In genomic region chr18:79504495-79504894, GRCh38 we compare ENCODE assay signal across 8 cellular contexts.
DNase-seq lines count a peak whose midpoint lies in the region; ATAC-seq lines count a peak whose summit lies in the region.
"Not testable (repeated sequence)": the region's sequence is repeated elsewhere in the genome, so short reads cannot be mapped to it uniquely, and the experiment has no call there.

No MANE protein-coding gene starts in this region.

- H3K4me3 ChIP-seq in BLaER1 treated with 17β-estradiol and CSF1 and Interleukin-3, amounts not matched to agents 10 nM and 100 nM = not testable (repeated sequence)

- not testable (repeated sequence) for H3K27me3 Mint-ChIP-seq in T-helper 17 cell; activated T-cell treated with anti-CD3 and anti-CD28 coated beads, Interleukin-2, amount 50 U/mL, for 24 hours; activated naive CD8-positive, alpha-beta T cell; effector memory CD8-positive, alpha-beta T cell; naive B cell

- peak overlapping the region; percentile 90 for H3K27ac Mint-ChIP-seq in T-helper 17 cell
- peak overlapping the region; percentile 72 for H3K27ac Mint-ChIP-seq in activated T-cell treated with anti-CD3 and anti-CD28 coated beads, Interleukin-2, amount 50 U/mL, for 24 hours
- H3K27ac Mint-ChIP-seq in activated naive CD8-positive, alpha-beta T cell = peak overlapping the region; percentile 85
- peak overlapping the region; percentile 86 to 89 for H3K27ac Mint-ChIP-seq in effector memory CD8-positive, alpha-beta T cell
- H3K27ac Mint-ChIP-seq in naive B cell = peak overlapping the region in 4 of 6 donors; percentile 58 to 84 (median 70)

- H3K36me3 Mint-ChIP-seq in T-helper 17 cell (ENCODE audit: low read depth); effector memory CD8-positive, alpha-beta T cell (ENCODE audit: insufficient read depth): not testable (repeated sequence)
- H3K36me3 Mint-ChIP-seq in activated T-cell treated with anti-CD3 and anti-CD28 coated beads, Interleukin-2, amount 50 U/mL, for 24 hours (ENCODE audit: low read depth) = peaks cover 53% of the 10 kb centered on the region
- peaks cover 13% of the 10 kb centered on the region for H3K36me3 Mint-ChIP-seq in activated naive CD8-positive, alpha-beta T cell
- peaks cover 9 to 15% of the 10 kb centered on the region in 2 donors for H3K36me3 Mint-ChIP-seq in naive B cell

- peak in 1 of 3 donors; percentile 3 for DNase-seq in T-helper 17 cell
- not testable (repeated sequence) for DNase-seq in activated T-cell treated with anti-CD3 and anti-CD28 coated beads, Interleukin-2, amount 50 U/mL, for 24 hours; effector memory CD8-positive, alpha-beta T cell; naive B cell
- peak; percentile 39 for DNase-seq in stimulated activated CD4-positive, alpha-beta T cell treated with anti-CD3 and anti-CD28 coated beads, Interleukin-1b, Interleukin-23, amount 100 ng/mL, for 48 hours

- not testable (repeated sequence) for H3K36me3 ChIP-seq in BLaER1 treated with 17β-estradiol and CSF1 and Interleukin-3, amounts not matched to agents 10 nM and 100 nM; KOPT-K1 (ENCODE audit: insufficient read depth, low read length)

- peaks cover 11 to 16% (median 14%) of the 10 kb centered on the region in 11 experiments; a peak in 21 of 22 replicates for H3K9me3 ChIP-seq in BLaER1 treated with 17β-estradiol and CSF1 and Interleukin-3, amounts not matched to agents 10 nM and 100 nM (replicated peaks in 1 of 11)
- H3K9me3 ChIP-seq in KOPT-K1 (ENCODE audit: insufficient read depth, low read length, poor library complexity, severe bottlenecking) = peaks cover 11% of the 10 kb centered on the region
- H3K9me3 ChIP-seq in T-helper 17 cell (ENCODE audit: control insufficient read depth, low read length, poor library complexity, severe bottlenecking) = not testable (repeated sequence)

- H3K9ac ChIP-seq in BLaER1 treated with 17β-estradiol and CSF1 and Interleukin-3, amounts not matched to agents 10 nM and 100 nM = not testable (repeated sequence)

- peaks cover 33% of the 10 kb centered on the region for H3K4me1 Mint-ChIP-seq in T-helper 17 cell
- peaks cover 66% of the 10 kb centered on the region for H3K4me1 Mint-ChIP-seq in activated T-cell treated with anti-CD3 and anti-CD28 coated beads, Interleukin-2, amount 50 U/mL, for 24 hours (ENCODE audit: low read depth)
- H3K4me1 Mint-ChIP-seq in activated naive CD8-positive, alpha-beta T cell (ENCODE audit: low read depth) = peaks cover 52% of the 10 kb centered on the region
- H3K4me1 Mint-ChIP-seq in effector memory CD8-positive, alpha-beta T cell (ENCODE audit: low read depth in 2 of 2) = peaks cover 15 to 45% of the 10 kb centered on the region in 2 donors
- peaks cover 47 to 53% (median 50%) of the 10 kb centered on the region in 3 donors for H3K4me1 Mint-ChIP-seq in naive B cell

- peaks cover 55 to 65% (median 61%) of the 10 kb centered on the region in 10 experiments for H3K4me1 ChIP-seq in BLaER1 treated with 17β-estradiol and CSF1 and Interleukin-3, amounts not matched to agents 10 nM and 100 nM

- peak overlapping the region; percentile 0 to 46 (median 16); a peak in 11 of 22 replicates for H3K4me2 ChIP-seq in BLaER1 treated with 17β-estradiol and CSF1 and Interleukin-3, amounts not matched to agents 10 nM and 100 nM

- not testable (repeated sequence) for H3K27me3 ChIP-seq in BLaER1 treated with 17β-estradiol and CSF1 and Interleukin-3, amounts not matched to agents 10 nM and 100 nM

- H3K27ac ChIP-seq in BLaER1 treated with 17β-estradiol and CSF1 and Interleukin-3, amounts not matched to agents 10 nM and 100 nM = not testable (repeated sequence)
- H3K27ac ChIP-seq in KOPT-K1 (ENCODE audit: low read depth, low read length, poor library complexity, severe bottlenecking) = peak overlapping the region; percentile 46

- H3K9me3 Mint-ChIP-seq in activated T-cell treated with anti-CD3 and anti-CD28 coated beads, Interleukin-2, amount 50 U/mL, for 24 hours = peaks cover 10% of the 10 kb centered on the region
- not testable (repeated sequence) for H3K9me3 Mint-ChIP-seq in activated naive CD8-positive, alpha-beta T cell (ENCODE audit: low read depth); effector memory CD8-positive, alpha-beta T cell; naive B cell

- H3K4me3 Mint-ChIP-seq in T-helper 17 cell (peak overlapping the region; percentile 47), naive B cell (peak overlapping the region in 4 of 8 donors; percentile 37 to 71 (median 50))
- H3K4me3 Mint-ChIP-seq in activated T-cell treated with anti-CD3 and anti-CD28 coated beads, Interleukin-2, amount 50 U/mL, for 24 hours = peak overlapping the region; percentile 24
- H3K4me3 Mint-ChIP-seq in activated naive CD8-positive, alpha-beta T cell = peak overlapping the region; percentile 42
- peak overlapping the region; percentile 30 to 62 for H3K4me3 Mint-ChIP-seq in effector memory CD8-positive, alpha-beta T cell

- peaks cover 0 to 50% (median 7%) of the 10 kb centered on the region in 11 experiments; a peak in 8 of 22 replicates for H4K20me1 ChIP-seq in BLaER1 treated with 17β-estradiol and CSF1 and Interleukin-3, amounts not matched to agents 10 nM and 100 nM

- ATAC-seq in T-helper 17 cell; effector memory CD8-positive, alpha-beta T cell (replicated peaks); naive B cell (ENCODE audit: low read depth in 2 of 2): not testable (repeated sequence)
